1 cellular context compared by ENCODE assay signal in genomic region chr1:236120725-236121153, GRCh38.
TF ChIP-seq lines count a peak whose summit lies in the region.

No MANE protein-coding gene starts in this region.

TF ChIP-seq in GM23338, 12 proteins besides CTCF, POLR2A, EP300 and RAD21 (continued from another document):
- TF ChIP-seq ZNF462 (CRISPR knock-in tag; IDR thresholded peaks at IDR 0.05) (no peak), EZH2phosphoT487 (IDR thresholded peaks at IDR 0.05; ENCODE audit: unreplicated experiment) (no peak), ETS1 (IDR thresholded peaks at IDR 0.05) (no peak)
TF ChIP-seq in GM23338: peak in this region for 0.
